In the genomic region with DNA sequence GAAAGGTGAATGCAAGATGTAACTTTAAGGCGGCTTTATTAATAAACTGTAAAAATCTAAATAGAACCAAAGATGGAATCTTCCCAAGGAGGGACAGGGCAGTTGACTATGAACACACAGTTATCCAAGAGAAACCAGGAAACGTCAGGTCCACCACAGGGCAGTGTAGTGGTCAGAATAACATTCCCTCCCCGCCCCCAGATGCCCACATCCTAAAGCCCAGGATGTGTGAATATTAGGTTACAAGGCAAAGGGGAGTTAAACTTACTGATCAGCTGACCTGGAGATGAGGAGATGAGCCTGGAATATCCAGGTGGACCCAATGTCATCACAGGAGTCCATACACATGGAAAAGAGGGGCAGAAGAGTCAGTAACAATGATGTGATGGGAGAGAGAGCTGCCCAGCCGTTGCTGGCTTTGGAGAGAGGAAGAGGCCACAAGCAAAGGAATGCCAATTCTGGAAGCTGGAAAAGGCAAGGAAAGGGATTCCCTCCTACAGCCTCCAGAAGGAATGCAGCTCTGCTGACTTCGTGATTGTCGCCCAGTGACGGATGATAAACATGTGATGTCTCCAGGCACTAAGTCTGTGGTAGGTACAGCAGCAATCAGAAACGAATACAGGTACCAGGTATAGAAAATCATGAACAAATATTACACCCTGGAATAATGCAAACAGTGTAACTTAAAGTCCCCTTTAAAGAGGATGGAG, we compare ENCODE assay signal across 23 cellular contexts. TPM values are rescaled to one million over a fixed set of nuclear protein-coding genes. Genes with fewer than 3 reads are reported as not detected.
DNase-seq lines count a peak whose midpoint lies in the region; ATAC-seq and TF ChIP-seq lines count a peak whose summit lies in the region.
"Had no signal": no experiment of that assay in that cellular context is flagged by ENCODE, and none has a peak within 500 bp of the region (broad histone marks: within the 10 kb centered on the region; RNA-seq: fewer than 3 reads in every experiment).

No MANE protein-coding gene starts in this region.

- H3K27me3 Mint-ChIP-seq in T-cell = no peaks in the 10 kb centered on the region

- H3K9me3 ChIP-seq in tibial nerve = no peaks in the 10 kb centered on the region
- H3K9me3 ChIP-seq: psoas muscle, tibial artery had no signal

- H3K27ac Mint-ChIP-seq in T-cell = peak overlapping the region; percentile 23 to 37

- TF ChIP-seq EP300 in tibial nerve (IDR thresholded peaks at IDR 0.05) = no peak

- peaks cover 45 to 78% (median 64%) of the 10 kb centered on the region in 3 donors for H3K4me1 Mint-ChIP-seq in T-cell

- ATAC-seq in T-cell (replicated peaks in 1 of 4) (no peak), sciatic nerve (no peak), left cardiac atrium (no peak)
- ATAC-seq: HCT116, Panc1, psoas muscle had no signal

- CTCF ChIA-PET in T-cell (lab: Charles Lee) = no interaction called here

- no peak for TF ChIP-seq POLR2A in tibial nerve (IDR thresholded peaks at IDR 0.05)

- TF ChIP-seq CTCF in AG10803 (conservative IDR thresholded peaks at IDR 0.05; ENCODE audit: low read length) (no peak), GM12865 (IDR thresholded peaks at IDR 0.05; ENCODE audit: insufficient read depth, low read depth, low read length, missing control alignments) (no peak), tibial nerve (IDR thresholded peaks at IDR 0.05) (no peak)

- no peak overlapping the region for H3K27ac ChIP-seq in tibial nerve
- H3K27ac ChIP-seq: psoas muscle, SK-N-MC, tibial artery had no signal

- no peaks in the 10 kb centered on the region for H3K9me3 Mint-ChIP-seq in T-cell

- H3K27me3 ChIP-seq in tibial nerve = no peaks in the 10 kb centered on the region
- H3K27me3 ChIP-seq: tibial artery had no signal

- DNase-seq in AG10803 (ENCODE audit: low read depth) (peak; percentile 15), GM12865 (ENCODE audit: low read depth) (no peak), T-cell (no peak), islet precursor cell (peak; percentile 67), sciatic nerve (ENCODE audit: low spot score) (no peak), tibial nerve (ENCODE audit: low spot score in 2 of 2) (no peak), left cardiac atrium (no peak), NCI-H187 (lab: John Stamatoyannopoulos, UW) (no peak)
- DNase-seq: activated CD4-positive, alpha-beta T cell treated with anti-CD3 and anti-CD28 coated beads, Interleukin-2, amount 50 U/mL, for 1 hour; activated naive CD4-positive, alpha-beta T cell; anterior cingulate cortex; C1 segment of cervical spinal cord; effector CD8-positive, alpha-beta T cell; head of caudate nucleus; NCI-H1436 treated with DMSO at 0.1 percent for 48 hours; NCI-H2171 treated with DMSO at 0.1 percent for 48 hours; psoas muscle; stimulated activated naive CD4-positive, alpha-beta T cell; tibial artery had no signal

- POLR2A ChIA-PET in T-cell (lab: Charles Lee) = no interaction called here

- 65 to 71% methylated on average over 8 of the region's 8 CpGs for WGBS in tibial nerve, 2 donors

- H3K4me3 Mint-ChIP-seq in T-cell = no peak overlapping the region

- H3K4me3 ChIP-seq in AG10803 (ENCODE audit: low read length) = no peak overlapping the region
- H3K4me3 ChIP-seq in GM12865 (ENCODE audit: low read depth, low read length) = peak overlapping the region; percentile 84; the same call in 1 of the 2 replicates
- no peak overlapping the region for H3K4me3 ChIP-seq in tibial nerve
- H3K4me3 ChIP-seq: lung, psoas muscle, SK-N-MC, tibial artery had no signal

- H3K36me3 ChIP-seq in tibial nerve = no peaks in the 10 kb centered on the region
- H3K36me3 ChIP-seq: tibial artery had no signal

- H3K4me1 ChIP-seq in tibial nerve = peaks cover 0 to 6% (median 0%) of the 10 kb centered on the region in 4 donors
- H3K4me1 ChIP-seq: psoas muscle had no signal

- intact Hi-C loops in sciatic nerve (cut with DNase I) = loop anchor here (10.0 kb wide), 1 partner anchor 337 kb away; no protein-coding TSS in a partner anchor
- intact Hi-C loops in left cardiac atrium (cut with DNase I) = no loop called here

- peaks cover 9% of the 10 kb centered on the region for H3K36me3 Mint-ChIP-seq in T-cell

RNA-seq across cellular contexts. Expression of a gene that starts 5.2 kb away (rescaled TPM):
- total RNA-seq in T-cell = 100 to 1,000 TPM; 101 to 143 (median 114) TPM
- 36.3 TPM for total RNA-seq in sciatic nerve
- total RNA-seq in tibial nerve = 10 to 100 TPM; 17.3 to 24.5 (median 20.9) TPM
- 10 to 100 TPM; 28.6 to 39.5 TPM for total RNA-seq in left cardiac atrium

Comparison
In these comparisons a context has a peak if more than half of its experiments do, and no peak if none do; other contexts are left out.
1. DNase-seq: peak in AG10803 (single experiment) and islet precursor cell (single experiment); none in GM12865 (single experiment), T-cell (0 of 34), sciatic nerve (single experiment), tibial nerve (0 of 2), left cardiac atrium (single experiment) and NCI-H187 (0 of 2).